Comparison of ENCODE assay signal across 8 cellular contexts in the genomic region with DNA sequence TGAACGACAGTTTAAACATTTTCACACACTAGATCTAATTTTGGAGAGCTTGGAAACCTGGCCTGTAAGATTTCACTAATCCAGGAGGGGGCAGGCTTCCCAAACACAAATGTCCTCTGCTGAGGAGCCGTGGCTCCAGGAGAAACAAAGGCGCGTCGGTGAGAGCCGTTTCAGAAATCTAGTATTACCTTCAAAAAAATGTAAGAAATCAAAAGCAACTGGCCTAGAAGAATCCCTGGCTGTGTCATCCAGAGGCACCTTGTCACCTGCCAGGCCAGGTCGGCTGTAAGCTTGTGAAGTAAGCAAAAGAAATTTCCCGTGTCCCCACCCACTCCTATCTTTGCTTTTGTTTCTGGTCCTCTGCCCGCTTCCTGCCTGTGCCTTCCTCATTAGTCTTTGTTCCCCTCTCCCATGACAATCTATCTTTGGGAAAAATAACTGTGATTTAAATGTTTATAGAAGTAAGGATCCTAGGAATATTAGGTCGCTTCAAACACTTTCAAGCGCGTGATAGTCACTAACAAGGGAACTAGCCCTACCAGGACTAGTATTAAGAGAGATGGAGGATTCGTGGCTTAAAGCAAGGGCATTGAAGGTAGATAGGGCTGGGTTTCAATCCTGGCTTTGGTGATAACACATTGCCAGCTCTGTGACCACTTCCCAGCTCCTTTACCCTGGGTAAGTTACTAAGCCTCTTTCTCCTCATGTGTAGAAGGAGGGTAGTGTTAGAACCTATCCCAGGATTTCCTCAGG.
A peak's percentile ranks its signal among the peaks of the same experiment; 100 is the strongest.
DNase-seq lines count a peak whose midpoint lies in the region; ATAC-seq and TF ChIP-seq lines count a peak whose summit lies in the region.

No MANE protein-coding gene starts in this region.

- POLR2A ChIA-PET in naive thymus-derived CD4-positive, alpha-beta T cell (lab: Charles Lee), result interaction anchor here (1.0 to 1.2 kb wide), 2 partner anchors 402 to 412 kb away, joined by 3 read pairs; no protein-coding TSS in a partner anchor

- intact Hi-C loops in CD14-positive monocyte (cut with micrococcal nuclease) (loop anchor here (2.0 to 10.0 kb wide), 4 partner anchors 212 to 575 kb away; no protein-coding TSS in a partner anchor), esophagus squamous epithelium (cut with DNase I) (loop anchor here (5.0 to 10.0 kb wide), 3 partner anchors 338 to 575 kb away; no protein-coding TSS in a partner anchor)
- intact Hi-C loops in naive thymus-derived CD4-positive, alpha-beta T cell (cut with micrococcal nuclease), result loop anchor here (1.0 to 5.0 kb wide), 12 partner anchors 86 to 573 kb away; a partner anchor contains a TSS

- H3K4me3 ChIP-seq in esophagus squamous epithelium, result peak overlapping the region; percentile 28 to 69 (median 44)
- peak overlapping the region; percentile 43 for H3K4me3 ChIP-seq in naive thymus-derived CD4-positive, alpha-beta T cell (ENCODE audit: low read length)

- peak; percentile 71 for ATAC-seq in GM19372 (IDR thresholded peaks at IDR 0.05; ENCODE audit: low read depth, unreplicated experiment)
- peak; percentile 89 for ATAC-seq in naive thymus-derived CD4-positive, alpha-beta T cell
- peak; percentile 77 for ATAC-seq in stimulated activated memory B cell treated with anti-CD40 and anti-IgM and Interleukin-4, amounts not matched to agents 10 μg/mL and 1 μg/mL and 100 μg/mL, for 72 hours

- no peaks in the 10 kb centered on the region for H3K9me3 Mint-ChIP-seq in CD14-positive monocyte
- H3K9me3 Mint-ChIP-seq in naive thymus-derived CD4-positive, alpha-beta T cell, result no peaks in the 10 kb centered on the region
- H3K9me3 Mint-ChIP-seq in stimulated activated memory B cell treated with anti-CD40 and anti-IgM and Interleukin-4, amounts not matched to agents 10 μg/mL and 1 μg/mL and 100 μg/mL, for 72 hours, result no peaks in the 10 kb centered on the region

- H3K36me3 Mint-ChIP-seq in CD14-positive monocyte, result no peaks in the 10 kb centered on the region
- no peaks in the 10 kb centered on the region for H3K36me3 Mint-ChIP-seq in naive thymus-derived CD4-positive, alpha-beta T cell
- H3K36me3 Mint-ChIP-seq in stimulated activated memory B cell treated with anti-CD40 and anti-IgM and Interleukin-4, amounts not matched to agents 10 μg/mL and 1 μg/mL and 100 μg/mL, for 72 hours, result no peaks in the 10 kb centered on the region

- no peak for DNase-seq in CD14-positive monocyte (ENCODE audit: low spot score)
- DNase-seq in HK-2 (ENCODE audit: unreplicated experiment), result peak; percentile 58
- peak; percentile 46 for DNase-seq in NOMO-1 treated with dmso at 0.1 percent for 144 hours (lab: John Stamatoyannopoulos, UW; ENCODE audit: unreplicated experiment)
- DNase-seq in activated T-cell treated with anti-CD3 and anti-CD28 coated beads for 48 hours (ENCODE audit: low read depth), result peak; percentile 39
- DNase-seq in esophagus squamous epithelium (lab: John Stamatoyannopoulos, UW), result no peak
- peak; percentile 36 to 76 (median 64) for DNase-seq in naive thymus-derived CD4-positive, alpha-beta T cell

- CTCF ChIA-PET in naive thymus-derived CD4-positive, alpha-beta T cell (lab: Charles Lee), result interaction anchor here (0.7 to 4.9 kb wide), 29 partner anchors 9 to 576 kb away, joined by 3 to 34 read pairs (median 3); a partner anchor contains a TSS

- peaks cover 0 to 6% (median 1%) of the 10 kb centered on the region in 3 donors for H3K27me3 Mint-ChIP-seq in CD14-positive monocyte (ENCODE audit: low read depth in 3 of 3)
- peaks cover 0 to 36% (median 0%) of the 10 kb centered on the region in 5 donors for H3K27me3 Mint-ChIP-seq in naive thymus-derived CD4-positive, alpha-beta T cell
- peaks cover 8% of the 10 kb centered on the region for H3K27me3 Mint-ChIP-seq in stimulated activated memory B cell treated with anti-CD40 and anti-IgM and Interleukin-4, amounts not matched to agents 10 μg/mL and 1 μg/mL and 100 μg/mL, for 72 hours

- H3K4me1 Mint-ChIP-seq in CD14-positive monocyte, result peaks cover 24% of the 10 kb centered on the region
- peaks cover 2 to 9% (median 8%) of the 10 kb centered on the region in 7 donors for H3K4me1 Mint-ChIP-seq in naive thymus-derived CD4-positive, alpha-beta T cell
- H3K4me1 Mint-ChIP-seq in stimulated activated memory B cell treated with anti-CD40 and anti-IgM and Interleukin-4, amounts not matched to agents 10 μg/mL and 1 μg/mL and 100 μg/mL, for 72 hours, result peaks cover 26% of the 10 kb centered on the region

- H3K4me1 ChIP-seq in esophagus squamous epithelium, result peaks cover 0 to 5% (median 0%) of the 10 kb centered on the region in 3 donors
- H3K4me1 ChIP-seq in naive thymus-derived CD4-positive, alpha-beta T cell (ENCODE audit: control insufficient read depth in 2 of 2, insufficient read depth in 2 of 2, low read length in 2 of 2), result no peaks in the 10 kb centered on the region

- no peaks in the 10 kb centered on the region for H3K9me3 ChIP-seq in esophagus squamous epithelium
- no peaks in the 10 kb centered on the region for H3K9me3 ChIP-seq in naive thymus-derived CD4-positive, alpha-beta T cell (ENCODE audit: control insufficient read depth in 2 of 3, low read length in 3 of 3)

- 19 to 25% methylated on average over 13 of the region's 13 CpGs for whole genome bisulfite sequencing in esophagus squamous epithelium, 2 donors

- TF ChIP-seq CTCF in CD14-positive monocyte (IDR thresholded peaks at IDR 0.05) (peak; percentile 80), esophagus squamous epithelium (IDR thresholded peaks at IDR 0.05) (peak; percentile 63 to 92 (median 88))

- TF ChIP-seq POLR2A in esophagus squamous epithelium (IDR thresholded peaks at IDR 0.05), result no peak

- H3K27ac ChIP-seq in esophagus squamous epithelium, result no peak overlapping the region
- H3K27ac ChIP-seq in naive thymus-derived CD4-positive, alpha-beta T cell (ENCODE audit: low read depth, low read length), result no peak overlapping the region

- H3K36me3 ChIP-seq in esophagus squamous epithelium, result no peaks in the 10 kb centered on the region
- no peaks in the 10 kb centered on the region for H3K36me3 ChIP-seq in naive thymus-derived CD4-positive, alpha-beta T cell (ENCODE audit: control insufficient read depth in 2 of 3, insufficient read depth in 3 of 3, low read length in 3 of 3)

- peak overlapping the region in 5 of 7 donors; percentile 51 to 90 (median 77) for H3K27ac Mint-ChIP-seq in CD14-positive monocyte
- H3K27ac Mint-ChIP-seq in naive thymus-derived CD4-positive, alpha-beta T cell, result peak overlapping the region in 7 of 9 donors; percentile 11 to 89 (median 71)
- H3K27ac Mint-ChIP-seq in stimulated activated memory B cell treated with anti-CD40 and anti-IgM and Interleukin-4, amounts not matched to agents 10 μg/mL and 1 μg/mL and 100 μg/mL, for 72 hours, result peak overlapping the region; percentile 50

- peaks cover 0 to 14% (median 0%) of the 10 kb centered on the region in 4 donors for H3K27me3 ChIP-seq in esophagus squamous epithelium
- no peaks in the 10 kb centered on the region for H3K27me3 ChIP-seq in naive thymus-derived CD4-positive, alpha-beta T cell (ENCODE audit: control insufficient read depth in 2 of 2, insufficient read depth in 2 of 2, low read length in 2 of 2)

- peak overlapping the region; percentile 88 to 93 for H3K4me3 Mint-ChIP-seq in CD14-positive monocyte
- peak overlapping the region; percentile 80 to 96 (median 88) for H3K4me3 Mint-ChIP-seq in naive thymus-derived CD4-positive, alpha-beta T cell
- H3K4me3 Mint-ChIP-seq in stimulated activated memory B cell treated with anti-CD40 and anti-IgM and Interleukin-4, amounts not matched to agents 10 μg/mL and 1 μg/mL and 100 μg/mL, for 72 hours, result peak overlapping the region; percentile 78

Comparison
In these comparisons a context has a peak if more than half of its experiments do, and no peak if none do; other contexts are left out.
1. DNase-seq: peak in HK-2 (single experiment), NOMO-1 treated with dmso at 0.1 percent for 144 hours (single experiment), activated T-cell treated with anti-CD3 and anti-CD28 coated beads for 48 hours (single experiment) and naive thymus-derived CD4-positive, alpha-beta T cell (9 of 9); none in CD14-positive monocyte (single experiment) and esophagus squamous epithelium (single experiment).
2. Peak in every context shown above with its lines, with median percentiles within 50 percentile points of each other: H3K27ac Mint-ChIP-seq, H3K4me3 Mint-ChIP-seq and ATAC-seq.